Comparison of ENCODE assay signal across 9 cellular contexts in genomic region chr14:54691525-54692260, GRCh38.
DNase-seq lines count a peak whose midpoint lies in the region; ATAC-seq, FAIRE-seq and TF ChIP-seq lines count a peak whose summit lies in the region.
"Had no signal": no experiment of that assay in that cellular context is flagged by ENCODE, and none has a peak within 500 bp of the region (broad histone marks: within the 10 kb centered on the region; RNA-seq: fewer than 3 reads in every experiment).

No MANE protein-coding gene starts in this region.

- no peak overlapping the region for H3K4me2 ChIP-seq in endothelial cell of umbilical vein (ENCODE audit: insufficient read depth, low read length)

- H3K27ac ChIP-seq in endothelial cell of umbilical vein (ENCODE audit: insufficient read depth, low read depth, low read length) (peak overlapping the region; percentile 25), mesodermal cell (ENCODE audit: low read depth, low read length, severe bottlenecking) (peak overlapping the region; percentile 19)

- POLR2A ChIA-PET in endothelial cell of umbilical vein (lab: Charles Lee), result interaction anchor here (0.6 to 2.3 kb wide), 5 partner anchors 14 to 126 kb away, joined by 3 to 7 read pairs (median 4); partner anchors contain the start of gene SAMD4A

- peak; percentile 91 for FAIRE-seq in endothelial cell of umbilical vein (lab: Jason Lieb, UNC)

- dilution Hi-C loops in endothelial cell of umbilical vein (cut with MboI; ENCODE audit: extremely low pct_ligation_motif_present, low sequenced_read_pairs), result no loop called here

- ATAC-seq in HG03457 (IDR thresholded peaks at IDR 0.05; ENCODE audit: unreplicated experiment), result no peak

- CTCF ChIA-PET in endothelial cell of umbilical vein (lab: Charles Lee), result interaction anchor here (0.6 to 2.7 kb wide), 31 partner anchors 9 to 1025 kb away, joined by 3 to 78 read pairs (median 5); partner anchors contain the start of gene SAMD4A

- H3K9me1 ChIP-seq in endothelial cell of umbilical vein (replicated peaks; ENCODE audit: control insufficient read depth, extremely low read depth, insufficient read depth, low read length), result no peaks in the 10 kb centered on the region

- H3K4me3 ChIP-seq in BE2C (ENCODE audit: low read depth, low read length), result no peak overlapping the region
- no peak overlapping the region for H3K4me3 ChIP-seq in endothelial cell of umbilical vein (replicated peaks in 1 of 3; ENCODE audit: insufficient read depth in 1 of 3, low read depth in 1 of 3, low read length in 3 of 3)
- no peak overlapping the region for H3K4me3 ChIP-seq in mesodermal cell (ENCODE audit: extremely low read depth, insufficient read depth, low read length, poor library complexity, severe bottlenecking)
- H3K4me3 ChIP-seq: skin epidermis had no signal

- intact Hi-C loops in endothelial cell of umbilical vein (cut with micrococcal nuclease), result loop anchor here (1.0 to 5.0 kb wide), 5 partner anchors 31 to 184 kb away; partner anchors contain the start of gene CGRRF1

- no peak overlapping the region for H2AFZ ChIP-seq in endothelial cell of umbilical vein (ENCODE audit: low read depth, low read length)

- peak; percentile 79 for DNase-seq in BE2C
- peak; percentile 51 for DNase-seq in GM20000 (ENCODE audit: low spot score)
- peak; percentile 27 for DNase-seq in NCI-H2107 treated with DMSO at 0.1 percent for 48 hours (lab: John Stamatoyannopoulos, UW; ENCODE audit: unreplicated experiment)
- DNase-seq in activated CD4-positive, alpha-beta T cell treated with anti-CD3 and anti-CD28 coated beads, Interleukin-2, amount 50 U/mL, for 4 hours, result peak; percentile 25 to 27
- peak; percentile 82 for DNase-seq in endothelial cell of umbilical vein (ENCODE audit: low read depth, low spot score)
- DNase-seq in stimulated activated CD8-positive, alpha-beta memory T cell treated with anti-CD3 and anti-CD28 coated beads, Interleukin-7, amount 100 ng/mL, for 4 hours (ENCODE audit: low read depth in 2 of 2), result peak; percentile 10 to 16

- no peak for TF ChIP-seq POLR2A in endothelial cell of umbilical vein (IDR thresholded peaks at IDR 0.05; ENCODE audit: low read depth, low read length)

- H3K27me3 ChIP-seq in BE2C (no peaks in the 10 kb centered on the region), endothelial cell of umbilical vein (ENCODE audit: control insufficient read depth in 2 of 2, insufficient read depth in 2 of 2, low read length in 2 of 2) (no peaks in the 10 kb centered on the region)

- peak; percentile 99 for TF ChIP-seq CTCF in BE2C (IDR thresholded peaks at IDR 0.05; ENCODE audit: low read depth, low read length)
- peak; percentile 74 for TF ChIP-seq CTCF in GM20000 (IDR thresholded peaks at IDR 0.05; ENCODE audit: extremely low read depth, missing control alignments)
- TF ChIP-seq CTCF in endothelial cell of umbilical vein (IDR thresholded peaks at IDR 0.05; ENCODE audit: extremely low read depth in 1 of 2, insufficient read depth in 1 of 2, low read depth in 1 of 2, low read length in 2 of 2), result peak; percentile 89 to 92

- no TSS peak for BruUV-seq in endothelial cell of umbilical vein (replicated peaks; lab: Mats Ljungman, UMichigan)

- H3K9me3 ChIP-seq in BE2C (no peaks in the 10 kb centered on the region), endothelial cell of umbilical vein (replicated peaks; ENCODE audit: control insufficient read depth, insufficient read depth, low read length) (no peaks in the 10 kb centered on the region), mesodermal cell (ENCODE audit: control insufficient read depth, low read length) (no peaks in the 10 kb centered on the region)

- H3K36me3 ChIP-seq in BE2C (no peaks in the 10 kb centered on the region), endothelial cell of umbilical vein (ENCODE audit: control insufficient read depth in 2 of 2, extremely low read depth in 1 of 2, insufficient read depth in 2 of 2, low read length in 2 of 2) (no peaks in the 10 kb centered on the region), mesodermal cell (ENCODE audit: control insufficient read depth, insufficient read depth, low read length) (peaks cover 37% of the 10 kb centered on the region)

- H3K79me2 ChIP-seq in endothelial cell of umbilical vein (ENCODE audit: control insufficient read depth, insufficient read depth, low read length), result peaks cover 57% of the 10 kb centered on the region

- H3K4me1 ChIP-seq in BE2C (no peaks in the 10 kb centered on the region), endothelial cell of umbilical vein (ENCODE audit: control insufficient read depth, extremely low read depth, insufficient read depth, low read length) (peaks cover 18% of the 10 kb centered on the region), mesodermal cell (ENCODE audit: control insufficient read depth, insufficient read depth, low read length, poor library complexity, severe bottlenecking) (peaks cover 21% of the 10 kb centered on the region)

- 18% methylated on average over 2 of the region's 5 CpGs; no CpG with 5 or more reads in 1 of the 2 experiments for WGBS in mesodermal cell (ENCODE audit: insufficient coverage in 2 of 2), 2 experiments

- H3K9ac ChIP-seq in endothelial cell of umbilical vein (replicated peaks; ENCODE audit: extremely low read depth, insufficient read depth, low read length), result no peak overlapping the region

- H4K20me1 ChIP-seq in endothelial cell of umbilical vein (replicated peaks; ENCODE audit: control insufficient read depth, extremely low read depth, insufficient read depth, low read length), result no peaks in the 10 kb centered on the region

TF ChIP-seq in endothelial cell of umbilical vein, 7 proteins besides CTCF, POLR2A, EP300 and RAD21:
- TF ChIP-seq POLR2AphosphoS5 (IDR thresholded peaks at IDR 0.05; ENCODE audit: insufficient read depth, low read depth, low read length) (no peak), EZH2 (IDR thresholded peaks at IDR 0.05; ENCODE audit: borderline replicate concordance, low read depth, low read length, severe bottlenecking) (no peak), FOS (IDR thresholded peaks at IDR 0.05; ENCODE audit: borderline replicate concordance, insufficient read depth, low read length) (no peak), JUN (IDR thresholded peaks at IDR 0.05; ENCODE audit: borderline replicate concordance, insufficient read depth, insufficient read length, low read depth) (no peak), GATA2 (IDR thresholded peaks at IDR 0.05; ENCODE audit: insufficient read depth, insufficient read length, low read depth, low read length) (no peak)

Comparison
In these comparisons a context has a peak if more than half of its experiments do, and no peak if none do; other contexts are left out.
1. DNase-seq: peak in every context shown above with its lines; median percentile 82 in endothelial cell of umbilical vein; 79 in BE2C; 51 in GM20000; 27 in NCI-H2107 treated with DMSO at 0.1 percent for 48 hours; 26 in activated CD4-positive, alpha-beta T cell treated with anti-CD3 and anti-CD28 coated beads, Interleukin-2, amount 50 U/mL, for 4 hours; 13 in stimulated activated CD8-positive, alpha-beta memory T cell treated with anti-CD3 and anti-CD28 coated beads, Interleukin-7, amount 100 ng/mL, for 4 hours.